In the genomic region with DNA sequence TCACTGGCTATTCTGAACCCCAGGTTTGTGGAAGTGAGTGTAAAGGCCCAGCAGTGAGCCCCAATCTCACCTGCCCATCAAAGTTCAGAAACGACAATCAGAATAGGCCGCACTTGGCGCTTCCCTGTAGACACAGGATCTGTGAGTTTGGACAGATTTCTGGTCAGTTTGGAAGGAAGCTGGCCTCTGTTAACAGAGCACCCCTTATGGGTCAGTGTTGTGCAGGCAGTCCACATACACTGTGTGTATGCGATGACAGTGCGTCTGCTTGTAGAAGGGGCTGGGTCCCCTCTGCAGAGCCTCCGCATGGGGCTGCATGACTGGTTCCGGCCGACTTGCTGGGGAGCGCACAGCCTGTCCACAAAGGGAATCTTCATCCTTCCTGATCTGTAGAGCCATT, we compare ENCODE assay signal across 24 cellular contexts.
"Had no signal": no experiment of that assay in that cellular context is flagged by ENCODE, and none has a peak within 500 bp of the region (broad histone marks: within the 10 kb centered on the region; RNA-seq: fewer than 3 reads in every experiment).

No MANE protein-coding gene starts in this region.

- H3K4me3 ChIP-seq: coronary artery, dorsolateral prefrontal cortex, esophagus muscularis mucosa, gastroesophageal sphincter, heart left ventricle, hepatocyte, lower lobe of right lung had no signal

- H3K4me3 Mint-ChIP-seq: immature natural killer cell had no signal

- FAIRE-seq: colon, endothelial cell of umbilical vein, frontal cortex, kidney had no signal

- H3K36me3 ChIP-seq: esophagus muscularis mucosa, gastroesophageal sphincter, heart left ventricle, lower lobe of right lung had no signal

- ATAC-seq: foreskin keratinocyte, gastroesophageal sphincter, heart left ventricle, left colon, left lobe of liver, left ventricle myocardium superior, lower lobe of right lung had no signal

- DNase-seq: dermis blood vessel endothelial cell; dorsolateral prefrontal cortex; effector CD4-positive, alpha-beta T cell; effector memory CD4-positive, alpha-beta T cell; foreskin keratinocyte; heart left ventricle; hypothalamus; immature natural killer cell; islet precursor cell; kidney; kidney glomerular epithelial cell; left colon; left ventricle myocardium superior; lower lobe of right lung; mesendoderm; midbrain had no signal

- H3K27me3 ChIP-seq: dorsolateral prefrontal cortex, esophagus muscularis mucosa, foreskin keratinocyte, gastroesophageal sphincter, hepatocyte had no signal

- H3K27ac Mint-ChIP-seq: immature natural killer cell had no signal

- H3K9me3 Mint-ChIP-seq: immature natural killer cell had no signal

- H2AFZ ChIP-seq: hepatocyte had no signal

- H3K4me2 ChIP-seq: hepatocyte had no signal

- H3K36me3 Mint-ChIP-seq: immature natural killer cell had no signal

- H3K9me3 ChIP-seq: esophagus muscularis mucosa, gastroesophageal sphincter, heart left ventricle, lower lobe of right lung had no signal

- H3K4me1 ChIP-seq: foreskin keratinocyte had no signal

- H3K27ac ChIP-seq: coronary artery, dorsolateral prefrontal cortex, esophagus muscularis mucosa, foreskin keratinocyte, gastroesophageal sphincter, heart left ventricle, hepatocyte, lower lobe of right lung had no signal
